In the genomic region with DNA sequence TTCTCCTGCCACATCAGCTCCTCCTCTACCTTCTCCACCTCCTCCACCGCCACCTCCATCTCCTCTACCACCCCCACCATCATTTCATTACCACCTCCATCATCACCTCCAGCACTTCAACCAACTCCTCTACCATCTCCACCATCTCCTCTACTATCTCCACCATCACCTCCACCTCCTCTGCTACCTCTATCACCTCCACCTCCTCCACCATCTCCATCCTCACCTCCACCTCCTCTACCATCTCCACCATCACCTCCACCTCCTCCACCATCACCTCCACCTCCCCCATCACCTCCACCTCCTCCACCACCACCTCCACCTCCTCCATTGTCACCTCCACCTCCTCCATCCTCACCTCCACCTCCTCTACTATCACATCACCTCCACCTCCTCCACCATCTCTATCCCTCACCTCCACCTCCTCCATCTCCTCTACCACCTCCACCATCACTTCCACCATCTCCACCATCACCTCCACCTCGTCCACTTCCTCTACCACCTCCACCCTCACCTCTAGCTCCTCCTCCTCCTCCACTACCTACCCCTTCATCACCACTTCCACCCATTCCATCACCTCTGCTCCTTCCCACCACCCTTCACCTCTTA, we compare ENCODE assay signal across 1 cellular context.
TF ChIP-seq lines count a peak whose summit lies in the region.

No MANE protein-coding gene starts in this region.

TF ChIP-seq in H1, 55 proteins besides CTCF, POLR2A, EP300 and RAD21 (continued from another document):
- TF ChIP-seq, protein P1, sequence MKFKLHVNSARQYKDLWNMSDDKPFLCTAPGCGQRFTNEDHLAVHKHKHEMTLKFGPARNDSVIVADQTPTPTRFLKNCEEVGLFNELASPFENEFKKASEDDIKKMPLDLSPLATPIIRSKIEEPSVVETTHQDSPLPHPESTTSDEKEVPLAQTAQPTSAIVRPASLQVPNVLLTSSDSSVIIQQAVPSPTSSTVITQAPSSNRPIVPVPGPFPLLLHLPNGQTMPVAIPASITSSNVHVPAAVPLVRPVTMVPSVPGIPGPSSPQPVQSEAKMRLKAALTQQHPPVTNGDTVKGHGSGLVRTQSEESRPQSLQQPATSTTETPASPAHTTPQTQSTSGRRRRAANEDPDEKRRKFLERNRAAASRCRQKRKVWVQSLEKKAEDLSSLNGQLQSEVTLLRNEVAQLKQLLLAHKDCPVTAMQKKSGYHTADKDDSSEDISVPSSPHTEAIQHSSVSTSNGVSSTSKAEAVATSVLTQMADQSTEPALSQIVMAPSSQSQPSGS (IDR thresholded peaks at IDR 0.05; ENCODE audit: low read length): no peak
- TF ChIP-seq KDM5A (IDR thresholded peaks at IDR 0.05; ENCODE audit: low read length): no peak
